In the genomic region with DNA sequence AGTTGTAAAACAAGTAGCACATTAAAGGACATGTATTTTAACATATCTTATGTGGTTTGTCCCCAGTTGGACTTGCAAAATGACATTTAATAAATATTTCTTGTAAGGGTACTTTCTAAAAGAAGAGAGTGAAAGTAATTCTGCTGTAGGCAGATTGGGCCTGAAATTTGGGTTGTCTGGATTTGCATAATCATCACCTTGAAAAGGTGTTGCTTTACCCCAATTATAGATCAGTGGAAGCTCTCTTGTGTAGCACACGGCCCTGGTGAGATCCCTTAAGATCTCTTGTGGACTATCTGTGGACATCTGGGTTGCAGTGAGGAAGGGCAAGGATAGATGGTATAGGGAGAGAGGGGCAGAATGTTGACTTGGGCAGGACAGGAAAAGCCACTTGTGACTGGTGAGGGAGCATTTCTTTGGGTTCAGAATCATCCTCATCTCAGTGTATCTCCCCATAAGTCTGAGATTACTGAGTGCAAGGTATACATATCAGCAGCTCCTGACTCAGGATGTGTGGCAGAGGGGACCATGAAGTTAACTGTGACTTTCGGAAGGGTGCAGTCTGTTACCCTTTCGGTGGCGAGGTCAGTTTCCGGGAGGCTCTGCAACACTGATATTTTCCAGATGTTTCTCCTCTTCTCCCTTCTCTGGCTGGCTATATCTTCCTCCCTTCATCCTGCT, we compare ENCODE assay signal across 8 cellular contexts. TPM values are rescaled to one million over a fixed set of nuclear protein-coding genes. Genes with fewer than 3 reads are reported as not detected.
DNase-seq lines count a peak whose midpoint lies in the region; ATAC-seq and TF ChIP-seq lines count a peak whose summit lies in the region.

No MANE protein-coding gene starts in this region.

- H3K27me3 ChIP-seq in transverse colon (no peaks in the 10 kb centered on the region), aorta (ENCODE audit: control insufficient read depth in 1 of 2, insufficient read depth in 2 of 2, low read length in 1 of 2) (no peaks in the 10 kb centered on the region)

- H3K4me1 ChIP-seq in transverse colon (peaks cover 6 to 36% (median 13%) of the 10 kb centered on the region in 4 donors), aorta (ENCODE audit: control insufficient read depth in 1 of 2, insufficient read depth in 2 of 2, low read length in 2 of 2) (peaks cover 0 to 5% of the 10 kb centered on the region in 2 donors)

- no peaks in the 10 kb centered on the region for H3K9me3 ChIP-seq in transverse colon
- no peaks in the 10 kb centered on the region for H3K9me3 ChIP-seq in aorta (ENCODE audit: control insufficient read depth, low read length)

- H3K36me3 ChIP-seq in transverse colon (no peaks in the 10 kb centered on the region), aorta (ENCODE audit: control insufficient read depth in 1 of 2, insufficient read depth in 2 of 2, low read length in 1 of 2) (no peaks in the 10 kb centered on the region)

- no peak overlapping the region for H3K4me3 ChIP-seq in transverse colon
- H3K4me3 ChIP-seq in aorta (ENCODE audit: low read length in 2 of 2), result no peak overlapping the region

- H3K27ac ChIP-seq in transverse colon (peak overlapping the region in 1 of 4 donors; percentile 21), aorta (ENCODE audit: low read depth in 1 of 2, low read length in 2 of 2) (no peak overlapping the region)

- H3K4me3 Mint-ChIP-seq in activated CD4-positive, alpha-beta memory T cell treated with anti-CD3 and anti-CD28 coated beads for 36 hours, result peak overlapping the region; percentile 62

- peak; percentile 61 for DNase-seq in stimulated activated CD4-positive, alpha-beta T cell treated with anti-CD3 and anti-CD28 coated beads, Interleukin-15, amount 100 ng/mL, for 24 hours
- no peak for DNase-seq in stimulated activated CD4-positive, alpha-beta T cell treated with anti-CD3 and anti-CD28 coated beads, Interleukin-2, amount 100 ng/mL, for 48 hours
- peak; percentile 76 for DNase-seq in activated CD4-positive, alpha-beta memory T cell treated with anti-CD3 and anti-CD28 coated beads for 36 hours
- DNase-seq in GM19238 (ENCODE audit: insufficient read length, low spot score) (no peak), C1 segment of cervical spinal cord (lab: John Stamatoyannopoulos, UW) (no peak), transverse colon (no peak), aorta (no peak)

- TF ChIP-seq CTCF in transverse colon (IDR thresholded peaks at IDR 0.05), result no peak

- POLR2A ChIA-PET in activated CD4-positive, alpha-beta memory T cell treated with anti-CD3 and anti-CD28 coated beads for 36 hours (lab: Charles Lee), result interaction anchor here (0.9 to 22.4 kb wide), 7 partner anchors 9 to 283 kb away, joined by 3 to 504 read pairs (median 5); partner anchors contain the start of gene DMXL1

- WGBS in transverse colon (ENCODE audit: low coverage in 1 of 2), 2 donors, result 72% methylated on average over 5 of the region's 5 CpGs; no CpG with 5 or more reads in 1 of the 2 donors
- 92 to 97% methylated on average over 5 of the region's 5 CpGs for WGBS in aorta, 2 donors

- ATAC-seq in HG02970 (IDR thresholded peaks at IDR 0.05; ENCODE audit: low FRiP score, unreplicated experiment), result peak; percentile 42
- ATAC-seq in aorta (ENCODE audit: low FRiP score), result no peak

- no peaks in the 10 kb centered on the region for H3K9me3 Mint-ChIP-seq in activated CD4-positive, alpha-beta memory T cell treated with anti-CD3 and anti-CD28 coated beads for 36 hours

- CTCF ChIA-PET in activated CD4-positive, alpha-beta memory T cell treated with anti-CD3 and anti-CD28 coated beads for 36 hours (lab: Charles Lee), result interaction anchor here (0.7 to 1.9 kb wide), 5 partner anchors 11 to 58 kb away, joined by 3 to 13 read pairs (median 4); no protein-coding TSS in a partner anchor

- intact Hi-C loops in activated CD4-positive, alpha-beta memory T cell treated with anti-CD3 and anti-CD28 coated beads for 36 hours (cut with micrococcal nuclease), result loop anchor here (1.0 to 2.0 kb wide), 4 partner anchors 8 to 80 kb away; no protein-coding TSS in a partner anchor
- intact Hi-C loops in transverse colon (cut with DNase I; ENCODE audit: low total_unique reads) (no loop called here), aorta (cut with DNase I) (no loop called here)

- no peak for TF ChIP-seq EP300 in transverse colon (IDR thresholded peaks at IDR 0.05; ENCODE audit: low read depth)

- H3K4me1 Mint-ChIP-seq in activated CD4-positive, alpha-beta memory T cell treated with anti-CD3 and anti-CD28 coated beads for 36 hours (ENCODE audit: low read depth), result peaks cover 69% of the 10 kb centered on the region

- in situ Hi-C loops in transverse colon (cut with MboI; ENCODE audit: low pct_ligation_motif_present in 1 of 4, low pct_unique_long_range_greater_than_20kb in 1 of 4, low sequenced_read_pairs in 3 of 4), result no loop called here

- TF ChIP-seq POLR2A in transverse colon (IDR thresholded peaks at IDR 0.05), result no peak

- peaks cover 34% of the 10 kb centered on the region for H3K36me3 Mint-ChIP-seq in activated CD4-positive, alpha-beta memory T cell treated with anti-CD3 and anti-CD28 coated beads for 36 hours

- H3K27ac Mint-ChIP-seq in activated CD4-positive, alpha-beta memory T cell treated with anti-CD3 and anti-CD28 coated beads for 36 hours, result peak overlapping the region; percentile 90

- no peaks in the 10 kb centered on the region for H3K27me3 Mint-ChIP-seq in activated CD4-positive, alpha-beta memory T cell treated with anti-CD3 and anti-CD28 coated beads for 36 hours

RNA-seq across cellular contexts. Expression of gene TNFAIP8, which starts 2.0 kb away (rescaled TPM):
- total RNA-seq in activated CD4-positive, alpha-beta memory T cell treated with anti-CD3 and anti-CD28 coated beads for 36 hours, result 100 to 1,000 TPM; 153 to 159 TPM
- 10 to 100 TPM in 3 of 4 donors, 1 to 10 TPM in 1; 9.8 to 28.1 (median 22.5) TPM for total RNA-seq in transverse colon
- total RNA-seq in aorta, result 10 to 100 TPM; 17.8 to 26.9 TPM
- polyA plus RNA-seq in aorta, result 10 to 100 TPM; 13.7 to 32.2 TPM

Comparison
In these comparisons a context has a peak if more than half of its experiments do, and no peak if none do; other contexts are left out.
1. DNase-seq: peak in stimulated activated CD4-positive, alpha-beta T cell treated with anti-CD3 and anti-CD28 coated beads, Interleukin-15, amount 100 ng/mL, for 24 hours (single experiment) and activated CD4-positive, alpha-beta memory T cell treated with anti-CD3 and anti-CD28 coated beads for 36 hours (single experiment); none in stimulated activated CD4-positive, alpha-beta T cell treated with anti-CD3 and anti-CD28 coated beads, Interleukin-2, amount 100 ng/mL, for 48 hours (0 of 2), GM19238 (single experiment), C1 segment of cervical spinal cord (0 of 14), transverse colon (single experiment) and aorta (0 of 2).
2. RNA of gene TNFAIP8, which starts 2.0 kb away (total RNA-seq): 153 to 159 TPM in activated CD4-positive, alpha-beta memory T cell treated with anti-CD3 and anti-CD28 coated beads for 36 hours; 17.8 to 26.9 TPM in aorta and 9.8 to 28.1 TPM in transverse colon; every median in the first group is over 4 times any median in the second.